In genomic region chr6:35716798-35717197, GRCh38 we compare ENCODE assay signal across 35 cellular contexts. TPM values are rescaled to one million over a fixed set of nuclear protein-coding genes. Genes with fewer than 3 reads are reported as not detected.
A peak's percentile ranks its signal among the peaks of the same experiment; 100 is the strongest.
DNase-seq lines count a peak whose midpoint lies in the region; ATAC-seq lines count a peak whose summit lies in the region.
"Had no signal": no experiment of that assay in that cellular context is flagged by ENCODE, and none has a peak within 500 bp of the region (broad histone marks: within the 10 kb centered on the region; RNA-seq: fewer than 3 reads in every experiment).

No MANE protein-coding gene starts in this region.

- H3K4me3 Mint-ChIP-seq in activated T-cell treated with anti-CD3 and anti-CD28 coated beads, Interleukin-2, amount 50 U/mL, for 24 hours: no peak overlapping the region
- no peak overlapping the region for H3K4me3 Mint-ChIP-seq in activated T-cell treated with anti-CD3 and anti-CD28 coated beads, Interleukin-2, amount 50 U/mL, for 4 hours
- no peak overlapping the region for H3K4me3 Mint-ChIP-seq in activated T-helper 17 cell treated with anti-CD3 and anti-CD28 coated beads, Interleukin-2, amount 50 U/mL, for 72 hours
- H3K4me3 Mint-ChIP-seq in naive thymus-derived CD4-positive, alpha-beta T cell: peak overlapping the region in 3 of 10 donors; percentile 63 to 75 (median 72)
- H3K4me3 Mint-ChIP-seq: CD8-positive, alpha-beta memory T cell; mesothelial cell of epicardium; stimulated activated naive B cell treated with anti-CD40 and anti-IgM and Interleukin-4, amounts not matched to agents 10 μg/mL and 1 μg/mL and 100 μg/mL, for 72 hours; type B pancreatic cell had no signal

- H3K27me3 ChIP-seq in naive thymus-derived CD4-positive, alpha-beta T cell (ENCODE audit: control insufficient read depth in 2 of 2, insufficient read depth in 2 of 2, low read length in 2 of 2): no peaks in the 10 kb centered on the region
- H3K27me3 ChIP-seq in thymus (ENCODE audit: control insufficient read depth, insufficient read depth) (no peaks in the 10 kb centered on the region), MG63 (no peaks in the 10 kb centered on the region)
- H3K27me3 ChIP-seq: brain microvascular endothelial cell, heart right ventricle had no signal

- CTCF ChIA-PET in naive thymus-derived CD4-positive, alpha-beta T cell (lab: Charles Lee): interaction anchor here (0.8 to 2.6 kb wide), 3 partner anchors 11 to 19 kb away, joined by 3 to 13 read pairs (median 5); partner anchors contain the start of gene ARMC12

- no peaks in the 10 kb centered on the region for H3K9me3 Mint-ChIP-seq in activated T-cell treated with anti-CD3 and anti-CD28 coated beads, Interleukin-2, amount 50 U/mL, for 24 hours
- H3K9me3 Mint-ChIP-seq in activated T-cell treated with anti-CD3 and anti-CD28 coated beads, Interleukin-2, amount 50 U/mL, for 4 hours: no peaks in the 10 kb centered on the region
- H3K9me3 Mint-ChIP-seq in activated T-helper 17 cell treated with anti-CD3 and anti-CD28 coated beads, Interleukin-2, amount 50 U/mL, for 72 hours: no peaks in the 10 kb centered on the region
- peaks cover 0 to 2% (median 0%) of the 10 kb centered on the region in 11 donors for H3K9me3 Mint-ChIP-seq in naive thymus-derived CD4-positive, alpha-beta T cell
- H3K9me3 Mint-ChIP-seq: CD8-positive, alpha-beta memory T cell; mesothelial cell of epicardium; stimulated activated naive B cell treated with anti-CD40 and anti-IgM and Interleukin-4, amounts not matched to agents 10 μg/mL and 1 μg/mL and 100 μg/mL, for 72 hours; T-helper 2 cell treated with Interferon-gamma antibody and Interleukin-4, amounts not matched to agents 5 μg/mL and 100 μg/mL, for 36 hours; type B pancreatic cell had no signal

- no peak for ATAC-seq in activated T-cell treated with anti-CD3 and anti-CD28 coated beads, Interleukin-2, amount 50 U/mL, for 4 hours
- ATAC-seq in activated T-helper 17 cell treated with anti-CD3 and anti-CD28 coated beads, Interleukin-2, amount 50 U/mL, for 72 hours (replicated peaks): no peak
- no peak for ATAC-seq in naive thymus-derived CD4-positive, alpha-beta T cell
- ATAC-seq: activated CD4-positive, alpha-beta T cell treated with anti-CD3 and anti-CD28 coated beads for 36 hours; heart right ventricle; Panc1; stimulated activated naive B cell treated with anti-CD40 and anti-IgM and Interleukin-4, amounts not matched to agents 10 μg/mL and 1 μg/mL and 100 μg/mL, for 72 hours had no signal

- H3K27ac Mint-ChIP-seq in activated T-cell treated with anti-CD3 and anti-CD28 coated beads, Interleukin-2, amount 50 U/mL, for 24 hours: peak overlapping the region; percentile 96
- peak overlapping the region; percentile 24 for H3K27ac Mint-ChIP-seq in activated T-helper 17 cell treated with anti-CD3 and anti-CD28 coated beads, Interleukin-2, amount 50 U/mL, for 72 hours
- H3K27ac Mint-ChIP-seq in naive thymus-derived CD4-positive, alpha-beta T cell: peak overlapping the region in 6 of 9 donors; percentile 14 to 95 (median 88)
- H3K27ac Mint-ChIP-seq: type B pancreatic cell had no signal

- H3K9me3 ChIP-seq in naive thymus-derived CD4-positive, alpha-beta T cell (ENCODE audit: control insufficient read depth in 2 of 3, low read length in 3 of 3): no peaks in the 10 kb centered on the region
- H3K9me3 ChIP-seq in thymus (ENCODE audit: control insufficient read depth) (no peaks in the 10 kb centered on the region), MG63 (no peaks in the 10 kb centered on the region)
- H3K9me3 ChIP-seq: heart right ventricle had no signal

- intact Hi-C loops in naive thymus-derived CD4-positive, alpha-beta T cell (cut with micrococcal nuclease): loop anchor here in 1 of 2 donors (1.0 kb wide), 1 partner anchor 20 kb away; no protein-coding TSS in a partner anchor

- H3K36me3 Mint-ChIP-seq in activated T-cell treated with anti-CD3 and anti-CD28 coated beads, Interleukin-2, amount 50 U/mL, for 24 hours (ENCODE audit: low read depth): no peaks in the 10 kb centered on the region
- no peaks in the 10 kb centered on the region for H3K36me3 Mint-ChIP-seq in activated T-cell treated with anti-CD3 and anti-CD28 coated beads, Interleukin-2, amount 50 U/mL, for 4 hours (ENCODE audit: insufficient read depth)
- H3K36me3 Mint-ChIP-seq in activated T-helper 17 cell treated with anti-CD3 and anti-CD28 coated beads, Interleukin-2, amount 50 U/mL, for 72 hours (ENCODE audit: low read depth): no peaks in the 10 kb centered on the region
- H3K36me3 Mint-ChIP-seq in naive thymus-derived CD4-positive, alpha-beta T cell: peaks cover 0 to 3% (median 0%) of the 10 kb centered on the region in 5 donors
- H3K36me3 Mint-ChIP-seq: CD8-positive, alpha-beta memory T cell; mesothelial cell of epicardium; stimulated activated naive B cell treated with anti-CD40 and anti-IgM and Interleukin-4, amounts not matched to agents 10 μg/mL and 1 μg/mL and 100 μg/mL, for 72 hours; type B pancreatic cell had no signal

- peaks cover 66% of the 10 kb centered on the region for H3K4me1 Mint-ChIP-seq in activated T-cell treated with anti-CD3 and anti-CD28 coated beads, Interleukin-2, amount 50 U/mL, for 24 hours (ENCODE audit: low read depth)
- H3K4me1 Mint-ChIP-seq in activated T-cell treated with anti-CD3 and anti-CD28 coated beads, Interleukin-2, amount 50 U/mL, for 4 hours (ENCODE audit: low read depth): peaks cover 61% of the 10 kb centered on the region
- H3K4me1 Mint-ChIP-seq in activated T-helper 17 cell treated with anti-CD3 and anti-CD28 coated beads, Interleukin-2, amount 50 U/mL, for 72 hours: peaks cover 34% of the 10 kb centered on the region
- H3K4me1 Mint-ChIP-seq in naive thymus-derived CD4-positive, alpha-beta T cell: peaks cover 44 to 72% (median 69%) of the 10 kb centered on the region in 7 donors

- no peak overlapping the region for H3K27ac ChIP-seq in naive thymus-derived CD4-positive, alpha-beta T cell (ENCODE audit: low read depth, low read length)
- peak overlapping the region; percentile 72 for H3K27ac ChIP-seq in thymus (ENCODE audit: low read depth)
- H3K27ac ChIP-seq: brain microvascular endothelial cell, heart right ventricle had no signal

- WGBS in thymus: 80% methylated on average over 2 of the region's 2 CpGs

- H3K4me3 ChIP-seq in naive thymus-derived CD4-positive, alpha-beta T cell (ENCODE audit: low read length): no peak overlapping the region
- H3K4me3 ChIP-seq in thymus (ENCODE audit: low read length) (no peak overlapping the region), MG63 (no peak overlapping the region)
- H3K4me3 ChIP-seq: heart right ventricle, skin epidermis had no signal

- no peaks in the 10 kb centered on the region for H3K36me3 ChIP-seq in naive thymus-derived CD4-positive, alpha-beta T cell (ENCODE audit: control insufficient read depth in 2 of 3, insufficient read depth in 3 of 3, low read length in 3 of 3)
- H3K36me3 ChIP-seq in thymus (ENCODE audit: control insufficient read depth, insufficient read depth): peaks cover 6% of the 10 kb centered on the region
- no peaks in the 10 kb centered on the region for H3K36me3 ChIP-seq in MG63
- H3K36me3 ChIP-seq: brain microvascular endothelial cell, heart right ventricle had no signal

- H3K27me3 Mint-ChIP-seq in activated T-cell treated with anti-CD3 and anti-CD28 coated beads, Interleukin-2, amount 50 U/mL, for 24 hours: no peaks in the 10 kb centered on the region
- no peaks in the 10 kb centered on the region for H3K27me3 Mint-ChIP-seq in activated T-cell treated with anti-CD3 and anti-CD28 coated beads, Interleukin-2, amount 50 U/mL, for 4 hours (ENCODE audit: low read depth)
- H3K27me3 Mint-ChIP-seq in activated T-helper 17 cell treated with anti-CD3 and anti-CD28 coated beads, Interleukin-2, amount 50 U/mL, for 72 hours: no peaks in the 10 kb centered on the region
- H3K27me3 Mint-ChIP-seq in naive thymus-derived CD4-positive, alpha-beta T cell: no peaks in the 10 kb centered on the region
- H3K27me3 Mint-ChIP-seq: activated CD4-positive, alpha-beta T cell treated with anti-CD3 and anti-CD28 coated beads for 36 hours; stimulated activated naive B cell treated with anti-CD40 and anti-IgM and Interleukin-4, amounts not matched to agents 10 μg/mL and 1 μg/mL and 100 μg/mL, for 72 hours; type B pancreatic cell had no signal

- DNase-seq in activated T-cell treated with anti-CD3 and anti-CD28 coated beads, Interleukin-2, amount 50 U/mL, for 24 hours: peak; percentile 24
- no peak for DNase-seq in activated T-cell treated with anti-CD3 and anti-CD28 coated beads, Interleukin-2, amount 50 U/mL, for 4 hours
- DNase-seq in naive thymus-derived CD4-positive, alpha-beta T cell: no peak
- DNase-seq in T1000 (lab: John Stamatoyannopoulos, UW): no peak
- no peak for DNase-seq in NCI-H748 (lab: John Stamatoyannopoulos, UW; ENCODE audit: unreplicated experiment)
- DNase-seq in MG63: no peak
- DNase-seq: 8988T; activated CD4-positive, alpha-beta T cell treated with anti-CD3 and anti-CD28 coated beads for 36 hours; activated gamma-delta T cell treated with Interleukin-2 at 50 U/mL for 16 hours; amniotic stem cell; brain microvascular endothelial cell; CD8-positive, alpha-beta memory T cell; DMS 273 treated with DMSO at 0.1 percent for 48 hours; heart right ventricle; NCI-H1105 treated with DMSO at 0.1 percent for 48 hours; NCI-H2029; NCI-H2227 treated with DMSO at 0.1 percent for 48 hours; NCI-H526; SHP77 treated with DMSO at 0.1 percent for 48 hours; stimulated activated naive B cell treated with anti-CD40 and anti-IgM and Interleukin-4, amounts not matched to agents 10 μg/mL and 1 μg/mL and 100 μg/mL, for 72 hours; substantia nigra had no signal

- H3K4me1 ChIP-seq in naive thymus-derived CD4-positive, alpha-beta T cell (ENCODE audit: control insufficient read depth in 2 of 2, insufficient read depth in 2 of 2, low read length in 2 of 2): peaks cover 17 to 47% of the 10 kb centered on the region in 2 donors
- H3K4me1 ChIP-seq in thymus (ENCODE audit: control insufficient read depth, insufficient read depth, low read length): peaks cover 67% of the 10 kb centered on the region

- POLR2A ChIA-PET in naive thymus-derived CD4-positive, alpha-beta T cell (lab: Charles Lee): interaction anchor here (0.7 to 5.3 kb wide), 3 partner anchors 13 to 93 kb away, joined by 3 to 71 read pairs (median 4); no protein-coding TSS in a partner anchor

RNA-seq across cellular contexts. Expression of gene ARMC12, which starts 20.0 kb away (rescaled TPM):
- total RNA-seq in activated T-cell treated with anti-CD3 and anti-CD28 coated beads, Interleukin-2, amount 50 U/mL, for 4 hours: under 1 TPM in 2 of 3 donors, not detected in 1; 0.32 to 0.43 TPM
- 1 to 10 TPM; 1.8 to 1.9 TPM for total RNA-seq in activated T-helper 17 cell treated with anti-CD3 and anti-CD28 coated beads, Interleukin-2, amount 50 U/mL, for 72 hours
- 1 to 10 TPM in 4 of 5 experiments, under 1 TPM in 1; 0.78 to 1.8 (median 1.4) TPM for total RNA-seq in naive thymus-derived CD4-positive, alpha-beta T cell
- polyA plus RNA-seq in naive thymus-derived CD4-positive, alpha-beta T cell: 1 to 10 TPM; 1.0 to 1.2 TPM
- polyA plus RNA-seq in thymus: 26.6 TPM
- not detected in 2 replicates for total RNA-seq in MG63 (2014; rRNA removed; shearing (Covaris generic); ENCODE audit: low replicate concordance)

RNA-seq across cellular contexts. Expression of gene FKBP5, which starts 28.1 kb away (rescaled TPM):
- total RNA-seq in activated T-cell treated with anti-CD3 and anti-CD28 coated beads, Interleukin-2, amount 50 U/mL, for 4 hours: 10 to 100 TPM; 46.5 to 62.3 (median 59.9) TPM
- total RNA-seq in activated T-helper 17 cell treated with anti-CD3 and anti-CD28 coated beads, Interleukin-2, amount 50 U/mL, for 72 hours: 100 to 1,000 TPM in 1 of 2 donors, 10 to 100 TPM in 1; 39.9 to 101 TPM
- total RNA-seq in naive thymus-derived CD4-positive, alpha-beta T cell: 10 to 100 TPM; 56.7 to 83.3 (median 79.4) TPM
- polyA plus RNA-seq in naive thymus-derived CD4-positive, alpha-beta T cell: 100 to 1,000 TPM; 101 to 324 TPM
- 338 TPM for polyA plus RNA-seq in thymus
- 9.4 and 10.3 TPM in 2 replicates for total RNA-seq in MG63 (2014; rRNA removed; shearing (Covaris generic); ENCODE audit: low replicate concordance)

RNA-seq across cellular contexts. Expression of gene CLPSL2, which starts 59.6 kb away (rescaled TPM):
- not detected for total RNA-seq in activated T-cell treated with anti-CD3 and anti-CD28 coated beads, Interleukin-2, amount 50 U/mL, for 4 hours
- total RNA-seq in activated T-helper 17 cell treated with anti-CD3 and anti-CD28 coated beads, Interleukin-2, amount 50 U/mL, for 72 hours: not detected
- total RNA-seq in naive thymus-derived CD4-positive, alpha-beta T cell: not detected
- not detected for polyA plus RNA-seq in naive thymus-derived CD4-positive, alpha-beta T cell
- polyA plus RNA-seq in thymus: 0.09 TPM
- total RNA-seq in MG63 (2014; rRNA removed; shearing (Covaris generic); ENCODE audit: low replicate concordance): not detected in 2 replicates
- total RNA-seq: activated CD4-positive, alpha-beta T cell treated with anti-CD3 and anti-CD28 coated beads for 36 hours; CD8-positive, alpha-beta memory T cell; chondrocyte; endothelial cell of umbilical vein; frontal cortex; heart right ventricle; liver; MCF 10A; mesothelial cell of epicardium; omental fat pad had no signal
- polyA plus RNA-seq: CD8-positive, alpha-beta memory T cell; endothelial cell of umbilical vein; heart right ventricle; keratinocyte; liver had no signal

Comparison
In these comparisons a context has a peak if more than half of its experiments do, and no peak if none do; other contexts are left out.
1. H3K27ac Mint-ChIP-seq: peak in every context shown above with its lines; median percentile 96 in activated T-cell treated with anti-CD3 and anti-CD28 coated beads, Interleukin-2, amount 50 U/mL, for 24 hours; 88 in naive thymus-derived CD4-positive, alpha-beta T cell; 24 in activated T-helper 17 cell treated with anti-CD3 and anti-CD28 coated beads, Interleukin-2, amount 50 U/mL, for 72 hours.